Comparison of ENCODE assay signal across 8 cellular contexts in the genomic region with DNA sequence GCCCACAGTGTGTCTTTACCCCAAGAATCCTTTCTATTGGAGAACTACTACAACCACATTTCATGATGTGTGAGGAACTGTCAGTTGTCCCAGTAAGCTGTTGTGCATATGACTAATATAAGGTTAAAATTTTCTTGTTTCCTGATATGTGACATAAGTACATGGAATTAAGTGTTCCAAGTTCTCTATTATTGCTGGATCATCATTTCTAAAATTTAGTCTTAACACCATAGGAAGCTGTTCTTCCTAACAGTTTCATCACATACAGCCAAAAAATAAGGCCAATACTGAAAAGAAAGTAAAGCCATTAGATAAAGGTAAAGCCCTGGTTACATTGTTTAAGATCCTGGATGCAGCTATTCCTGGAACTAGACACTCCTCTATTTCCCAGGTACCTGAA.
"Had no signal": no experiment of that assay in that cellular context is flagged by ENCODE, and none has a peak within 500 bp of the region (broad histone marks: within the 10 kb centered on the region; RNA-seq: fewer than 3 reads in every experiment).

No MANE protein-coding gene starts in this region.

- DNase-seq: GDM1, GF-D8 had no signal

- H3K4me3 ChIP-seq: GM12878 had no signal

- FAIRE-seq: G401.6, GM12878, GM12891, GM12892, GM18507, GM19239 had no signal

- ATAC-seq: GM12878 had no signal
